ENCODE assay signal across 1 cellular context in the genomic region with DNA sequence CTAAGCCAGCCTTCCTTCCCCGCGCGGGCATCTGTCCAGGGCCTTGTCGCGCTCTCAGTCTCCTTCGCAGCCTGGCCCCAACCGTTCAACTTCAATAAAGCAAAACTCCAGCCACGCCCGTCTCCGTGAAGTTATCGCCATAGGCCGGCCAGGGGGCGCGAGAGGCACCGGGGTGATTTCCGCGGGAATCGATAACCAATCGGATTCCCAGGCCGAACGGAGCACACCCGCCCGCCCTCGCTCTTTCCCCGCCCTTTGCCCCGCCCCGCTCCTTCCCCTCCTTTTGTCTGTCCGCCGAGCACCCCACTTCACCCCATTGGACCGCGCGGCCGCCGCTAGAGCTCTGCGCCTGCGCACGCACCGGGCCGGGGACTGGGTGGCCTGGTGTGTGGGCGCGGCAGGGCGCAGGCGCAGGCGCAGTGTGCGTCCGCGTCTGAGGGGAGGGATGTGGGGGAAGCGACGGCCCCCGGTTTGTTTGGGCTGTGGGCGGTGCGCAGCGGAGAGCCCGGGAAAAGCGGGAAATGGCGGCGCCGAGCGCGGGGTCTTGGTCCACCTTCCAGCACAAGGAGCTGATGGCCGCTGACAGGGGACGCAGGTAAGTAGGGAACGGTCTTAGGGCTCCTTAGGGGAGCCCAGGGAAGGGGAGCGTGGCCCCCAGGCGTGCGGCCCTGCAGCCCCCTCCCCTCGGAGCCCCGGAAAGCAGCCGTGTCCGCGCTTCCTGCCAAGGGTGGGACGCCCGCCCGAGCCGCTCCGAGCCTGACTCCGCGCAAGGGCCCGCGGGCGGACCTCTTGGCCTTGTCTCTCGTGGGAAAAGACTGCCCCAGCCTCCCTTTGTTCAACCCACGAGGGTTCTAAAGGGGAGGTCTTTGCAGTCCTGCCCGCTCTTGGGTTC.
A peak's percentile ranks its signal among the peaks of the same experiment; 100 is the strongest.
TF ChIP-seq lines count a peak whose summit lies in the region.

Gene CASP2 (plus strand): TSS at position 417 of the 892 bp plus-strand sequence. CDS start 105 bp downstream, at position 522.

TF ChIP-seq in K562, 482 proteins besides CTCF, POLR2A, EP300 and RAD21 (continued from another document and continues in another):
- TF ChIP-seq SRSF3 (IDR thresholded peaks at IDR 0.05; ENCODE audit: insufficient read depth, low read length) (0 out of 2 replicates have a peak, but pooled peaks have one; percentile 87), ZNF24 (IDR thresholded peaks at IDR 0.05) (no peak), MAFK (IDR thresholded peaks at IDR 0.05; ENCODE audit: low read length) (0 out of 2 replicates have a peak, but pooled peaks have one; percentile 26), ZNF263 (CRISPR knock-in tag; IDR thresholded peaks at IDR 0.05; ENCODE audit: borderline replicate concordance) (peak; percentile 82), NCOR1 (IDR thresholded peaks at IDR 0.05) (no peak), HNRNPH1 (optimal IDR thresholded peaks at IDR 0.05; ENCODE audit: low read depth, low read length) (no peak), GATAD2B (IDR thresholded peaks at IDR 0.05; ENCODE audit: borderline replicate concordance) (peak; percentile 67), JUND (IDR thresholded peaks at IDR 0.05; ENCODE audit: borderline replicate concordance, low read depth, low read length) (peak; percentile 22; the same call in 1 of the 2 replicates), JUND (tag; IDR thresholded peaks at IDR 0.05; ENCODE audit: borderline replicate concordance, low read depth, low read length) (no peak), SMARCE1 (IDR thresholded peaks at IDR 0.05) (no peak; the same call in 1 of the 2 replicates), GATAD2A (IDR thresholded peaks at IDR 0.05) (peak; percentile 64; the same call in 1 of the 2 replicates), PPARD (CRISPR knock-in tag; IDR thresholded peaks at IDR 0.05) (no peak), FIP1L1 (IDR thresholded peaks at IDR 0.05; ENCODE audit: low read depth, low read length, poor library complexity, severe bottlenecking) (peak; percentile 94), MED1 (CRISPR knock-in tag; IDR thresholded peaks at IDR 0.05; ENCODE audit: borderline replicate concordance) (no peak), LEF1 (IDR thresholded peaks at IDR 0.05) (no peak), NFE2L1 (tag; IDR thresholded peaks at IDR 0.05; ENCODE audit: borderline replicate concordance, low read depth) (no peak), CHD2 (IDR thresholded peaks at IDR 0.05; ENCODE audit: low read depth, low read length) (peak; percentile 82), POLR2H (tag; IDR thresholded peaks at IDR 0.05; ENCODE audit: low read depth) (peak; percentile 85; the same call in 1 of the 2 replicates), SREBF2 (CRISPR knock-in tag; IDR thresholded peaks at IDR 0.05) (no peak), NR2C2 (CRISPR knock-in tag; IDR thresholded peaks at IDR 0.05) (peak; percentile 61; the same call in 1 of the 2 replicates), NR2C2 (tag; IDR thresholded peaks at IDR 0.05) (peak; percentile 59), NCOA4 (IDR thresholded peaks at IDR 0.05; ENCODE audit: partially characterized antibody) (no peak), ZNF561 (CRISPR knock-in tag; conservative IDR thresholded peaks at IDR 0.05) (no peak), SP2 (IDR thresholded peaks at IDR 0.05; ENCODE audit: extremely low read depth, low read depth, low read length, poor library complexity, severe bottlenecking) (no peak), HDAC3 (IDR thresholded peaks at IDR 0.05; ENCODE audit: borderline replicate concordance, partially characterized antibody) (no peak), RBM34 (IDR thresholded peaks at IDR 0.05; ENCODE audit: borderline replicate concordance, insufficient read depth, low read length) (no peak), ZNF395 (CRISPR knock-in tag; IDR thresholded peaks at IDR 0.05) (no peak; the same call in 1 of the 2 replicates), ZNF583 (CRISPR knock-in tag; IDR thresholded peaks at IDR 0.05) (peak; percentile 70), RFX5 (IDR thresholded peaks at IDR 0.05; ENCODE audit: low read depth, low read length) (no peak), SIN3A (IDR thresholded peaks at IDR 0.05; ENCODE audit: borderline replicate concordance in 2 of 2, control insufficient read depth in 1 of 2, low read depth in 2 of 2, low read length in 2 of 2) (peak; percentile 29 to 58; a peak in 1 of 4 replicates), SMAD4 (CRISPR knock-in tag; conservative IDR thresholded peaks at IDR 0.05) (peak; percentile 31), ZNF449 (CRISPR knock-in tag; IDR thresholded peaks at IDR 0.05) (no peak), ZNF133 (CRISPR knock-in tag; IDR thresholded peaks at IDR 0.05) (peak; percentile 84), ZNF431 (CRISPR knock-in tag; IDR thresholded peaks at IDR 0.05) (peak; percentile 90), BRD4 (IDR thresholded peaks at IDR 0.05) (no peak), CBX5 (IDR thresholded peaks at IDR 0.05; ENCODE audit: borderline replicate concordance, low read depth) (peak; percentile 70; the same call in 1 of the 2 replicates), DDX20 (tag; IDR thresholded peaks at IDR 0.05; ENCODE audit: low read depth) (no peak), XRCC3 (IDR thresholded peaks at IDR 0.05) (no peak), KLF6 (CRISPR knock-in tag; IDR thresholded peaks at IDR 0.05; ENCODE audit: borderline replicate concordance) (peak; percentile 69; the same call in 1 of the 2 replicates)
- TF ChIP-seq, protein P1, sequence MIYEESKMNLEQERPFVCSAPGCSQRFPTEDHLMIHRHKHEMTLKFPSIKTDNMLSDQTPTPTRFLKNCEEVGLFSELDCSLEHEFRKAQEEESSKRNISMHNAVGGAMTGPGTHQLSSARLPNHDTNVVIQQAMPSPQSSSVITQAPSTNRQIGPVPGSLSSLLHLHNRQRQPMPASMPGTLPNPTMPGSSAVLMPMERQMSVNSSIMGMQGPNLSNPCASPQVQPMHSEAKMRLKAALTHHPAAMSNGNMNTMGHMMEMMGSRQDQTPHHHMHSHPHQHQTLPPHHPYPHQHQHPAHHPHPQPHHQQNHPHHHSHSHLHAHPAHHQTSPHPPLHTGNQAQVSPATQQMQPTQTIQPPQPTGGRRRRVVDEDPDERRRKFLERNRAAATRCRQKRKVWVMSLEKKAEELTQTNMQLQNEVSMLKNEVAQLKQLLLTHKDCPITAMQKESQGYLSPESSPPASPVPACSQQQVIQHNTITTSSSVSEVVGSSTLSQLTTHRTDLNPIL (CRISPR knock-in tag; IDR thresholded peaks at IDR 0.05) = no peak
- TF ChIP-seq, protein P2, sequence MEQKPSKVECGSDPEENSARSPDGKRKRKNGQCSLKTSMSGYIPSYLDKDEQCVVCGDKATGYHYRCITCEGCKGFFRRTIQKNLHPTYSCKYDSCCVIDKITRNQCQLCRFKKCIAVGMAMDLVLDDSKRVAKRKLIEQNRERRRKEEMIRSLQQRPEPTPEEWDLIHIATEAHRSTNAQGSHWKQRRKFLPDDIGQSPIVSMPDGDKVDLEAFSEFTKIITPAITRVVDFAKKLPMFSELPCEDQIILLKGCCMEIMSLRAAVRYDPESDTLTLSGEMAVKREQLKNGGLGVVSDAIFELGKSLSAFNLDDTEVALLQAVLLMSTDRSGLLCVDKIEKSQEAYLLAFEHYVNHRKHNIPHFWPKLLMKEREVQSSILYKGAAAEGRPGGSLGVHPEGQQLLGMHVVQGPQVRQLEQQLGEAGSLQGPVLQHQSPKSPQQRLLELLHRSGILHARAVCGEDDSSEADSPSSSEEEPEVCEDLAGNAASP (IDR thresholded peaks at IDR 0.05) = no peak
- TF ChIP-seq, protein P3, sequence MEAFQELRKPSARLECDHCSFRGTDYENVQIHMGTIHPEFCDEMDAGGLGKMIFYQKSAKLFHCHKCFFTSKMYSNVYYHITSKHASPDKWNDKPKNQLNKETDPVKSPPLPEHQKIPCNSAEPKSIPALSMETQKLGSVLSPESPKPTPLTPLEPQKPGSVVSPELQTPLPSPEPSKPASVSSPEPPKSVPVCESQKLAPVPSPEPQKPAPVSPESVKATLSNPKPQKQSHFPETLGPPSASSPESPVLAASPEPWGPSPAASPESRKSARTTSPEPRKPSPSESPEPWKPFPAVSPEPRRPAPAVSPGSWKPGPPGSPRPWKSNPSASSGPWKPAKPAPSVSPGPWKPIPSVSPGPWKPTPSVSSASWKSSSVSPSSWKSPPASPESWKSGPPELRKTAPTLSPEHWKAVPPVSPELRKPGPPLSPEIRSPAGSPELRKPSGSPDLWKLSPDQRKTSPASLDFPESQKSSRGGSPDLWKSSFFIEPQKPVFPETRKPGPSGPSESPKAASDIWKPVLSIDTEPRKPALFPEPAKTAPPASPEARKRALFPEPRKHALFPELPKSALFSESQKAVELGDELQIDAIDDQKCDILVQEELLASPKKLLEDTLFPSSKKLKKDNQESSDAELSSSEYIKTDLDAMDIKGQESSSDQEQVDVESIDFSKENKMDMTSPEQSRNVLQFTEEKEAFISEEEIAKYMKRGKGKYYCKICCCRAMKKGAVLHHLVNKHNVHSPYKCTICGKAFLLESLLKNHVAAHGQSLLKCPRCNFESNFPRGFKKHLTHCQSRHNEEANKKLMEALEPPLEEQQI (IDR thresholded peaks at IDR 0.05) = peak; percentile 5; the same call in 1 of the 2 replicates
- TF ChIP-seq, protein P4, sequence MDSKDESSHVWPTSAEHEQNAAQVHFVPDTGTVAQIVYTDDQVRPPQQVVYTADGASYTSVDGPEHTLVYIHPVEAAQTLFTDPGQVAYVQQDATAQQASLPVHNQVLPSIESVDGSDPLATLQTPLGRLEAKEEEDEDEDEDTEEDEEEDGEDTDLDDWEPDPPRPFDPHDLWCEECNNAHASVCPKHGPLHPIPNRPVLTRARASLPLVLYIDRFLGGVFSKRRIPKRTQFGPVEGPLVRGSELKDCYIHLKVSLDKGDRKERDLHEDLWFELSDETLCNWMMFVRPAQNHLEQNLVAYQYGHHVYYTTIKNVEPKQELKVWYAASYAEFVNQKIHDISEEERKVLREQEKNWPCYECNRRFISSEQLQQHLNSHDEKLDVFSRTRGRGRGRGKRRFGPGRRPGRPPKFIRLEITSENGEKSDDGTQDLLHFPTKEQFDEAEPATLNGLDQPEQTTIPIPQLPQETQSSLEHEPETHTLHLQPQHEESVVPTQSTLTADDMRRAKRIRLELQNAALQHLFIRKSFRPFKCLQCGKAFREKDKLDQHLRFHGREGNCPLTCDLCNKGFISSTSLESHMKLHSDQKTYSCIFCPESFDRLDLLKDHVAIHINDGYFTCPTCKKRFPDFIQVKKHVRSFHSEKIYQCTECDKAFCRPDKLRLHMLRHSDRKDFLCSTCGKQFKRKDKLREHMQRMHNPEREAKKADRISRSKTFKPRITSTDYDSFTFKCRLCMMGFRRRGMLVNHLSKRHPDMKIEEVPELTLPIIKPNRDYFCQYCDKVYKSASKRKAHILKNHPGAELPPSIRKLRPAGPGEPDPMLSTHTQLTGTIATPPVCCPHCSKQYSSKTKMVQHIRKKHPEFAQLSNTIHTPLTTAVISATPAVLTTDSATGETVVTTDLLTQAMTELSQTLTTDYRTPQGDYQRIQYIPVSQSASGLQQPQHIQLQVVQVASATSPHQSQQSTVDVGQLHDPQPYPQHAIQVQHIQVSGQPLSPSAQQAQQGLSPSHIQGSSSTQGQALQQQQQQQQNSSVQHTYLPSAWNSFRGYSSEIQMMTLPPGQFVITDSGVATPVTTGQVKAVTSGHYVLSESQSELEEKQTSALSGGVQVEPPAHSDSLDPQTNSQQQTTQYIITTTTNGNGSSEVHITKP (IDR thresholded peaks at IDR 0.05; ENCODE audit: partially characterized antibody) = peak; percentile 70
- TF ChIP-seq, protein P5, sequence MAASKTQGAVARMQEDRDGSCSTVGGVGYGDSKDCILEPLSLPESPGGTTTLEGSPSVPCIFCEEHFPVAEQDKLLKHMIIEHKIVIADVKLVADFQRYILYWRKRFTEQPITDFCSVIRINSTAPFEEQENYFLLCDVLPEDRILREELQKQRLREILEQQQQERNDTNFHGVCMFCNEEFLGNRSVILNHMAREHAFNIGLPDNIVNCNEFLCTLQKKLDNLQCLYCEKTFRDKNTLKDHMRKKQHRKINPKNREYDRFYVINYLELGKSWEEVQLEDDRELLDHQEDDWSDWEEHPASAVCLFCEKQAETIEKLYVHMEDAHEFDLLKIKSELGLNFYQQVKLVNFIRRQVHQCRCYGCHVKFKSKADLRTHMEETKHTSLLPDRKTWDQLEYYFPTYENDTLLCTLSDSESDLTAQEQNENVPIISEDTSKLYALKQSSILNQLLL (CRISPR knock-in tag; IDR thresholded peaks at IDR 0.05; ENCODE audit: borderline replicate concordance) = no peak
- TF ChIP-seq, protein P6, sequence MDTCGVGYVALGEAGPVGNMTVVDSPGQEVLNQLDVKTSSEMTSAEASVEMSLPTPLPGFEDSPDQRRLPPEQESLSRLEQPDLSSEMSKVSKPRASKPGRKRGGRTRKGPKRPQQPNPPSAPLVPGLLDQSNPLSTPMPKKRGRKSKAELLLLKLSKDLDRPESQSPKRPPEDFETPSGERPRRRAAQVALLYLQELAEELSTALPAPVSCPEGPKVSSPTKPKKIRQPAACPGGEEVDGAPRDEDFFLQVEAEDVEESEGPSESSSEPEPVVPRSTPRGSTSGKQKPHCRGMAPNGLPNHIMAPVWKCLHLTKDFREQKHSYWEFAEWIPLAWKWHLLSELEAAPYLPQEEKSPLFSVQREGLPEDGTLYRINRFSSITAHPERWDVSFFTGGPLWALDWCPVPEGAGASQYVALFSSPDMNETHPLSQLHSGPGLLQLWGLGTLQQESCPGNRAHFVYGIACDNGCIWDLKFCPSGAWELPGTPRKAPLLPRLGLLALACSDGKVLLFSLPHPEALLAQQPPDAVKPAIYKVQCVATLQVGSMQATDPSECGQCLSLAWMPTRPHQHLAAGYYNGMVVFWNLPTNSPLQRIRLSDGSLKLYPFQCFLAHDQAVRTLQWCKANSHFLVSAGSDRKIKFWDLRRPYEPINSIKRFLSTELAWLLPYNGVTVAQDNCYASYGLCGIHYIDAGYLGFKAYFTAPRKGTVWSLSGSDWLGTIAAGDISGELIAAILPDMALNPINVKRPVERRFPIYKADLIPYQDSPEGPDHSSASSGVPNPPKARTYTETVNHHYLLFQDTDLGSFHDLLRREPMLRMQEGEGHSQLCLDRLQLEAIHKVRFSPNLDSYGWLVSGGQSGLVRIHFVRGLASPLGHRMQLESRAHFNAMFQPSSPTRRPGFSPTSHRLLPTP (IDR thresholded peaks at IDR 0.05; ENCODE audit: borderline replicate concordance, extremely low read depth, insufficient read length) = no peak
